ENCODE assay signal across 8 cellular contexts in genomic region chr10:97196213-97197029, GRCh38. TPM values are rescaled to one million over a fixed set of nuclear protein-coding genes. Genes with fewer than 3 reads are reported as not detected.
DNase-seq lines count a peak whose midpoint lies in the region; ATAC-seq and TF ChIP-seq lines count a peak whose summit lies in the region.

No MANE protein-coding gene starts in this region.

- intact Hi-C loops in PC-9 (cut with micrococcal nuclease; ENCODE audit: unreplicated experiment): no loop called here

- no TSS peak for BruUV-seq in PC-9 (replicated peaks; lab: Mats Ljungman, UMichigan)

- H3K4me3 ChIP-seq in PC-9 (no peak overlapping the region), fibroblast of mammary gland (ENCODE audit: control insufficient read depth, low read depth, low read length) (peak overlapping the region; percentile 50)

- peak; percentile 88 for ATAC-seq in stimulated activated naive CD8-positive, alpha-beta T cell treated with anti-CD3 and anti-CD28 coated beads, Interleukin-15, Interleukin-2, amounts not matched to agents 100 U/mL and 50 U/mL, for 24 hours
- ATAC-seq in HG03571 (IDR thresholded peaks at IDR 0.05; ENCODE audit: unreplicated experiment): no peak

- H3K27ac Mint-ChIP-seq in nephron: no peak overlapping the region

- no peak overlapping the region for H3K27ac ChIP-seq in PC-9

- peak overlapping the region; percentile 73 to 79 (median 74) for H3K4me3 Mint-ChIP-seq in nephron

- no peaks in the 10 kb centered on the region for H3F3A ChIP-seq in PC-9 (ENCODE audit: insufficient read depth, low read depth)

- H3K4me1 ChIP-seq in PC-9 (replicated peaks; ENCODE audit: insufficient read depth): no peaks in the 10 kb centered on the region

- H4K20me1 ChIP-seq in PC-9 (ENCODE audit: insufficient read depth): no peaks in the 10 kb centered on the region

- POLR2A ChIA-PET in PC-9 (lab: Charles Lee; ENCODE audit: unreplicated experiment): no interaction called here

- H3K9me3 Mint-ChIP-seq in nephron: no peaks in the 10 kb centered on the region

- H2AFZ ChIP-seq in PC-9: no peak overlapping the region

- no peaks in the 10 kb centered on the region for H3K4me1 Mint-ChIP-seq in nephron

- H3K9me3 ChIP-seq in PC-9 (ENCODE audit: insufficient read depth, low read depth): no peaks in the 10 kb centered on the region

- H3K36me3 ChIP-seq in PC-9 (ENCODE audit: low read depth): no peaks in the 10 kb centered on the region

- H3K4me2 ChIP-seq in PC-9: no peak overlapping the region; the same call in 1 of the 2 replicates

- H3K27me3 Mint-ChIP-seq in nephron (ENCODE audit: low read depth): peaks cover 56% of the 10 kb centered on the region

- peak; percentile 67 for TF ChIP-seq CTCF in GM13976 (IDR thresholded peaks at IDR 0.05; ENCODE audit: borderline replicate concordance, control extremely low read depth, extremely low read depth, insufficient read depth, missing control alignments)
- TF ChIP-seq CTCF in PC-9 (conservative IDR thresholded peaks at IDR 0.05): peak; percentile 62
- TF ChIP-seq CTCF in fibroblast of mammary gland (conservative IDR thresholded peaks at IDR 0.05; ENCODE audit: control insufficient read depth, insufficient read depth, low read depth, low read length): peak; percentile 80
- TF ChIP-seq CTCF in nephron (IDR thresholded peaks at IDR 0.05; ENCODE audit: unreplicated experiment in 3 of 3): peak; percentile 65 to 68 (median 66)

- no peaks in the 10 kb centered on the region for H3K9me2 ChIP-seq in PC-9 (ENCODE audit: insufficient read depth)

- DNase-seq in GM13976 (ENCODE audit: low spot score) (peak; percentile 83), HS-5 (ENCODE audit: low read depth) (peak; percentile 19), PC-9 (peak in 1 of 2 experiments; percentile 15), fibroblast of mammary gland (ENCODE audit: low read depth) (peak; percentile 54)
- DNase-seq in activated T-cell treated with anti-CD3 and anti-CD28 coated beads, Interleukin-2, amount 50 U/mL, for 48 hours: peak; percentile 74 to 78
- peak; percentile 67 for DNase-seq in stimulated activated naive CD8-positive, alpha-beta T cell treated with anti-CD3 and anti-CD28 coated beads, Interleukin-15, Interleukin-2, amounts not matched to agents 100 U/mL and 50 U/mL, for 24 hours

- in situ Hi-C loops in GM13976 (cut with MboI; ENCODE audit: low sequenced_read_pairs, unreplicated experiment): no loop called here

- no peaks in the 10 kb centered on the region for H3K79me2 ChIP-seq in PC-9 (ENCODE audit: low read depth)

- no peaks in the 10 kb centered on the region for H3K36me3 Mint-ChIP-seq in nephron (ENCODE audit: low read depth)

- peaks cover 24% of the 10 kb centered on the region; the same call in 1 of the 2 replicates for H3K27me3 ChIP-seq in PC-9 (ENCODE audit: insufficient read depth, low read depth)

- CTCF ChIA-PET in PC-9 (lab: Charles Lee): interaction anchor here (0.6 to 0.7 kb wide), 2 partner anchors 114 to 158 kb away, joined by 3 read pairs; no protein-coding TSS in a partner anchor

RNA-seq across cellular contexts. Expression of gene SLIT1, which starts 10.7 kb away (rescaled TPM):
- total RNA-seq in PC-9 (2021): not detected in 2 replicates
